In genomic region chr6:14652536-14652935, GRCh38 we compare ENCODE assay signal across 24 cellular contexts.
"Had no signal": no experiment of that assay in that cellular context is flagged by ENCODE, and none has a peak within 500 bp of the region (broad histone marks: within the 10 kb centered on the region; RNA-seq: fewer than 3 reads in every experiment).

No MANE protein-coding gene starts in this region.

- H3K27ac Mint-ChIP-seq: activated B cell treated with CpG ODN at 0.5 μM for 24 hours; activated CD4-positive, alpha-beta T cell treated with anti-CD3 and anti-CD28 coated beads for 36 hours; activated CD8-positive, alpha-beta memory T cell treated with anti-CD3 and anti-CD28 coated beads, Interleukin-2, amount 10 ng/mL, durations not matched to agents 7 days and 5 days; activated CD8-positive, alpha-beta T cell treated with anti-CD3 and anti-CD28 coated beads, Interleukin-2, amount 10 ng/mL, durations not matched to agents 7 days and 5 days; activated naive CD4-positive, alpha-beta T cell treated with anti-CD3 and anti-CD28 coated beads, Interleukin-2, amount 50 U/mL, for 72 hours; memory B cell; natural killer cell; stimulated activated memory B cell treated with anti-CD40 and anti-IgM and Interleukin-4, amounts not matched to agents 10 μg/mL and 1 μg/mL and 100 μg/mL, for 72 hours; T-cell had no signal

- H3K27me3 Mint-ChIP-seq: activated B cell treated with CpG ODN at 0.5 μM for 24 hours; activated CD4-positive, alpha-beta T cell treated with anti-CD3 and anti-CD28 coated beads for 36 hours; memory B cell; stimulated activated memory B cell treated with anti-CD40 and anti-IgM and Interleukin-4, amounts not matched to agents 10 μg/mL and 1 μg/mL and 100 μg/mL, for 72 hours; T-cell had no signal

- DNase-seq: activated B cell treated with CpG ODN at 0.5 μM for 24 hours; activated CD4-positive, alpha-beta T cell treated with anti-CD3 and anti-CD28 coated beads for 36 hours; activated CD8-positive, alpha-beta memory T cell treated with anti-CD3 and anti-CD28 coated beads, Interleukin-2, amount 10 ng/mL, durations not matched to agents 7 days and 5 days; activated CD8-positive, alpha-beta T cell treated with anti-CD3 and anti-CD28 coated beads, Interleukin-2, amount 10 ng/mL, durations not matched to agents 7 days and 5 days; activated naive CD4-positive, alpha-beta T cell; activated T-cell treated with anti-CD3 and anti-CD28 coated beads, Interleukin-2, amount 50 U/mL, for 48 hours; dermis blood vessel endothelial cell; effector CD4-positive, alpha-beta T cell; esophagus squamous epithelium; glutamatergic neuron; midbrain; natural killer cell; retina; stimulated activated CD4-positive, alpha-beta T cell treated with anti-CD3 and anti-CD28 coated beads, Interleukin-12 subunit alpha, Interleukin-12 subunit beta, amount 100 ng/mL, for 4 hours; stimulated activated CD4-positive, alpha-beta T cell treated with anti-CD3 and anti-CD28 coated beads, Interleukin-4, amount 100 ng/mL, for 24 hours; stimulated activated CD8-positive, alpha-beta memory T cell treated with anti-CD3 and anti-CD28 coated beads, Interleukin-4, amount 100 ng/mL, for 48 hours; T-cell had no signal

- H3K4me3 ChIP-seq: esophagus squamous epithelium, skin epidermis, tibial nerve had no signal

- H3K4me3 Mint-ChIP-seq: activated B cell treated with CpG ODN at 0.5 μM for 24 hours; activated CD4-positive, alpha-beta T cell treated with anti-CD3 and anti-CD28 coated beads for 36 hours; activated CD8-positive, alpha-beta memory T cell treated with anti-CD3 and anti-CD28 coated beads, Interleukin-2, amount 10 ng/mL, durations not matched to agents 7 days and 5 days; activated CD8-positive, alpha-beta T cell treated with anti-CD3 and anti-CD28 coated beads, Interleukin-2, amount 10 ng/mL, durations not matched to agents 7 days and 5 days; memory B cell; natural killer cell; stimulated activated memory B cell treated with anti-CD40 and anti-IgM and Interleukin-4, amounts not matched to agents 10 μg/mL and 1 μg/mL and 100 μg/mL, for 72 hours; T-cell had no signal

- H3K9me3 Mint-ChIP-seq: memory B cell; natural killer cell; stimulated activated memory B cell treated with anti-CD40 and anti-IgM and Interleukin-4, amounts not matched to agents 10 μg/mL and 1 μg/mL and 100 μg/mL, for 72 hours had no signal

- H3K9me3 ChIP-seq: esophagus squamous epithelium, tibial nerve had no signal

- ATAC-seq: activated CD4-positive, alpha-beta T cell treated with anti-CD3 and anti-CD28 coated beads for 36 hours; activated CD8-positive, alpha-beta memory T cell treated with anti-CD3 and anti-CD28 coated beads, Interleukin-2, amount 10 ng/mL, durations not matched to agents 7 days and 5 days; activated CD8-positive, alpha-beta T cell treated with anti-CD3 and anti-CD28 coated beads, Interleukin-2, amount 10 ng/mL, durations not matched to agents 7 days and 5 days; activated naive CD4-positive, alpha-beta T cell treated with anti-CD3 and anti-CD28 coated beads, Interleukin-2, amount 50 U/mL, for 72 hours; natural killer cell; sciatic nerve; stimulated activated memory B cell treated with anti-CD40 and anti-IgM and Interleukin-4, amounts not matched to agents 10 μg/mL and 1 μg/mL and 100 μg/mL, for 72 hours; T-cell had no signal

- H3K27ac ChIP-seq: epithelial cell of prostate, esophagus squamous epithelium, skin epidermis, tibial nerve had no signal

- H3K27me3 ChIP-seq: esophagus squamous epithelium, tibial nerve had no signal

- H3K36me3 ChIP-seq: esophagus squamous epithelium, tibial nerve had no signal

- H3K36me3 Mint-ChIP-seq: memory B cell; natural killer cell; stimulated activated memory B cell treated with anti-CD40 and anti-IgM and Interleukin-4, amounts not matched to agents 10 μg/mL and 1 μg/mL and 100 μg/mL, for 72 hours; T-cell had no signal
